ENCODE assay signal across 16 cellular contexts in the genomic region with DNA sequence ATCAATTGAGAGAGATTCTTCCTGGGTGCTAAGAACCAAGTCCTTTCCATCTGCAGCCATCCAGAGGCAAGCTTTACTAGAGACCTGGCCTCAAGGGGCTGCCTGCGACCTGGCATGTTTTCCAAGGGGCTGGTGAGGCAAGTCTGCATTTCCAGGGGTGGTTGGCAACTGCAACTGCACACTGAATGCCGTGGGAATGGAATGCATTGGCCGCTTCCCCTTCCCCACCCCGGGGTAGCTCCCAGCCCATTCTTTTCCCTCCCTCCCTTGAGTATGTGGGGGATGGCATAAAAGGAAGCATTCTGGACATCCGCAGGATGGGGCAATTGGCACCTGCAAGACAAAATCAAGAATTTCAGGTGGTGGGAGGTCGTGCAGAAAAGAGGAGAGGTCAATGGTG.
"Had no signal": no experiment of that assay in that cellular context is flagged by ENCODE, and none has a peak within 500 bp of the region (broad histone marks: within the 10 kb centered on the region; RNA-seq: fewer than 3 reads in every experiment).

No MANE protein-coding gene starts in this region.

- H3K36me3 ChIP-seq: colonic mucosa, heart left ventricle, spleen, suprapubic skin, thyroid gland had no signal

- H3K27me3 ChIP-seq: colonic mucosa, thyroid gland had no signal

- H3K27ac Mint-ChIP-seq: endodermal cell, naive B cell, nephron, type B pancreatic cell had no signal

- H3K36me3 Mint-ChIP-seq: naive B cell, type B pancreatic cell had no signal

- H3K9me3 ChIP-seq: colonic mucosa, heart left ventricle, spleen, suprapubic skin, thyroid gland had no signal

- H3K4me3 Mint-ChIP-seq: endodermal cell, naive B cell, nephron, type B pancreatic cell had no signal

- H3K27ac ChIP-seq: colonic mucosa, heart left ventricle, spleen, suprapubic skin, thyroid gland had no signal

- H3K9me3 Mint-ChIP-seq: endodermal cell, nephron, type B pancreatic cell had no signal

- H3K4me1 ChIP-seq: colonic mucosa, heart left ventricle, spleen, suprapubic skin, thyroid gland had no signal

- DNase-seq: colonic mucosa; dermis blood vessel endothelial cell; endodermal cell; heart left ventricle; hippocampal formation; kidney glomerular epithelial cell; mesendoderm; naive B cell; spleen; stimulated activated CD4-positive, alpha-beta T cell treated with anti-CD3 and anti-CD28 coated beads, Interleukin-2, amount 100 ng/mL, for 24 hours; stimulated activated naive CD8-positive, alpha-beta T cell treated with anti-CD3 and anti-CD28 coated beads, Interleukin-15, Interleukin-2, amounts not matched to agents 100 U/mL and 50 U/mL, for 24 hours; thyroid gland had no signal

- ATAC-seq: heart left ventricle; sciatic nerve; stimulated activated naive CD8-positive, alpha-beta T cell treated with anti-CD3 and anti-CD28 coated beads, Interleukin-15, Interleukin-2, amounts not matched to agents 100 U/mL and 50 U/mL, for 24 hours had no signal

- H3K4me3 ChIP-seq: colonic mucosa, heart left ventricle, spleen, suprapubic skin, thyroid gland had no signal

- H3K4me1 Mint-ChIP-seq: naive B cell, nephron had no signal
